ENCODE assay signal across 8 cellular contexts in the genomic region with DNA sequence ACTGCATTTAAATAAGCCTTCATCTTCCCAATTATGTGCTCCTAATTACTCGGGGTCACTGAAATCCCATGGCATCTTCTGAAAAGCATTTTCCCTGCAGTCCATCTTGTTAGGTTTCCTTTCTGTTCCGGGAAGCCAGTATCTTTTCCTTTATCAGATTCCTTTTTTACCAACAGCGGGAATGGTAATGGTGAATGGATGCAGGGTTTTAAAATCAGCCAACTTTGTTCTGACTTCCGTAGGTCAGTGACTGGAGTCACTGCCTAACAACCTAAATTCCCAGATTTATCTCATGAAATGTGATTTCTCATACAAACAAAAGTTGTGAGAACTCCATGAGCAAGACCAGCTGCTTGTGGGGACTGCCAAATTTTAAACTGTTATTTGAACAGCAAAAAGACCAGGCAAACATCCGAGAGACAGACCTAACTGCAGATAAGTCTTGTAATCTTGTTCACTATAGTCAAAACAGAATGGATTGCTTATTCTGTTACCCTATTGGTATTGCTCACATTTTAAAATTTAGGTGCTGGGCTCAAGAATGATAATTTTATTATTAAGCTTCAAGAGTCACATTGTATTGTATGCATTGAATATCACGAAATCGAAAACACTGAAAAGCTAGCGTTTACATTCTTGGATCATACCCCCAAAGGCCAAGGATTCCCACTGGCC. TPM values are rescaled to one million over a fixed set of nuclear protein-coding genes. Genes with fewer than 3 reads are reported as not detected.
DNase-seq lines count a peak whose midpoint lies in the region; ATAC-seq and TF ChIP-seq lines count a peak whose summit lies in the region.

No MANE protein-coding gene starts in this region.

- no peak overlapping the region for H3K27ac ChIP-seq in AG04450 (ENCODE audit: low read depth, low read length)
- H3K27ac ChIP-seq in Peyer's patch = peak overlapping the region in 3 of 4 donors; percentile 76 to 82 (median 80)
- H3K27ac ChIP-seq in esophagus muscularis mucosa (replicated peaks in 1 of 4) = peak overlapping the region; percentile 82 to 92 (median 88)
- no peak overlapping the region for H3K27ac ChIP-seq in foreskin keratinocyte

- intact Hi-C loops in esophagus muscularis mucosa (cut with DNase I) = loop anchor here (2.0 to 10.0 kb wide), 3 partner anchors 116 to 378 kb away; a partner anchor contains a TSS

- peaks cover 5 to 27% (median 9%) of the 10 kb centered on the region in 5 donors for H3K27me3 Mint-ChIP-seq in naive thymus-derived CD8-positive, alpha-beta T cell

- peaks cover 0 to 15% (median 0%) of the 10 kb centered on the region in 3 donors for H3K36me3 Mint-ChIP-seq in naive thymus-derived CD8-positive, alpha-beta T cell

- TF ChIP-seq EP300 in esophagus muscularis mucosa (IDR thresholded peaks at IDR 0.05) = no peak

- H3K4me3 ChIP-seq in AG04450 (ENCODE audit: low read depth, low read length) (peak overlapping the region; percentile 64), Peyer's patch (peak overlapping the region in 3 of 4 donors; percentile 72 to 88 (median 79)), esophagus muscularis mucosa (peak overlapping the region; percentile 72 to 95 (median 84)), BE2C (ENCODE audit: low read depth, low read length) (no peak overlapping the region)

- H3K27me3 ChIP-seq in AG04450 (ENCODE audit: control insufficient read depth, insufficient read depth, low read length) (no peaks in the 10 kb centered on the region), Peyer's patch (no peaks in the 10 kb centered on the region), esophagus muscularis mucosa (no peaks in the 10 kb centered on the region), BE2C (no peaks in the 10 kb centered on the region), foreskin keratinocyte (no peaks in the 10 kb centered on the region)

- TF ChIP-seq POLR2A in Peyer's patch (IDR thresholded peaks at IDR 0.05) (no peak), esophagus muscularis mucosa (IDR thresholded peaks at IDR 0.05; ENCODE audit: low read depth) (no peak)

- H3K27ac Mint-ChIP-seq in naive thymus-derived CD8-positive, alpha-beta T cell = peak overlapping the region in 9 of 10 donors; percentile 52 to 96 (median 93)

- no peaks in the 10 kb centered on the region for H3K36me3 ChIP-seq in Peyer's patch
- peaks cover 0 to 4% (median 0%) of the 10 kb centered on the region in 4 donors for H3K36me3 ChIP-seq in esophagus muscularis mucosa
- no peaks in the 10 kb centered on the region for H3K36me3 ChIP-seq in BE2C

- ATAC-seq in naive thymus-derived CD8-positive, alpha-beta T cell = no peak
- no peak for ATAC-seq in GM18498 (IDR thresholded peaks at IDR 0.05; ENCODE audit: unreplicated experiment)
- ATAC-seq in foreskin keratinocyte = no peak

- H3K4me3 Mint-ChIP-seq in naive thymus-derived CD8-positive, alpha-beta T cell = peak overlapping the region; percentile 84 to 94 (median 91)

- no peaks in the 10 kb centered on the region for H3K9me3 Mint-ChIP-seq in naive thymus-derived CD8-positive, alpha-beta T cell

- CTCF ChIA-PET in AG04450 (lab: Charles Lee) = interaction anchor here (1.0 to 2.4 kb wide), 14 partner anchors 9 to 377 kb away, joined by 3 to 61 read pairs (median 11); a partner anchor contains a TSS

- TF ChIP-seq CTCF in AG04450 (IDR thresholded peaks at IDR 0.05; ENCODE audit: low read depth, low read length) (no peak), Peyer's patch (IDR thresholded peaks at IDR 0.05) (no peak), esophagus muscularis mucosa (IDR thresholded peaks at IDR 0.05) (no peak), BE2C (IDR thresholded peaks at IDR 0.05; ENCODE audit: low read depth, low read length) (no peak), foreskin keratinocyte (conservative IDR thresholded peaks at IDR 0.05) (no peak)

- H3K9me3 ChIP-seq in AG04450 (ENCODE audit: control insufficient read depth, insufficient read depth, low read length) (no peaks in the 10 kb centered on the region; the same call in 1 of the 2 replicates), Peyer's patch (no peaks in the 10 kb centered on the region), esophagus muscularis mucosa (no peaks in the 10 kb centered on the region), BE2C (no peaks in the 10 kb centered on the region)

- peaks cover 14 to 42% (median 33%) of the 10 kb centered on the region in 4 donors for H3K4me1 Mint-ChIP-seq in naive thymus-derived CD8-positive, alpha-beta T cell

- H3K4me1 ChIP-seq in Peyer's patch = peaks cover 0 to 5% (median 0%) of the 10 kb centered on the region in 4 donors
- H3K4me1 ChIP-seq in esophagus muscularis mucosa = peaks cover 27 to 51% (median 46%) of the 10 kb centered on the region in 4 donors
- no peaks in the 10 kb centered on the region; the same call in 1 of the 2 replicates for H3K4me1 ChIP-seq in BE2C
- no peaks in the 10 kb centered on the region for H3K4me1 ChIP-seq in foreskin keratinocyte

- POLR2A ChIA-PET in AG04450 (lab: Yijun Ruan, JAX) = interaction anchor here (0.5 to 1.5 kb wide), 2 partner anchors 8 to 160 kb away, joined by 3 to 16 read pairs; a partner anchor contains a TSS
- POLR2A ChIA-PET in naive thymus-derived CD8-positive, alpha-beta T cell (lab: Charles Lee) = interaction anchor here (1.1 to 1.8 kb wide), 5 partner anchors 12 to 378 kb away, joined by 3 to 36 read pairs (median 5); a partner anchor contains a TSS

- 34% methylated on average over 8 of the region's 8 CpGs for WGBS in esophagus muscularis mucosa

- no peak for DNase-seq in AG04450 (ENCODE audit: low read depth, low spot score)
- no peak for DNase-seq in Peyer's patch
- no peak for DNase-seq in esophagus muscularis mucosa (ENCODE audit: extremely low spot score)
- DNase-seq in naive thymus-derived CD8-positive, alpha-beta T cell = no peak
- DNase-seq in BE2C = no peak
- no peak for DNase-seq in kidney tubule cell (ENCODE audit: low spot score)
- DNase-seq in foreskin keratinocyte = no peak

RNA-seq across cellular contexts. Expression of a gene that starts 1.2 kb away (rescaled TPM):
- polyA plus RNA-seq in AG04450 (2011; rRNA removed) (17.6 and 24.6 TPM in 2 replicates), foreskin keratinocyte (9.9 and 10.3 TPM in 2 replicates)
- 6.4 and 8.9 TPM in 2 replicates for polyA minus RNA-seq in AG04450 (2011; rRNA and poly(A)+ RNA removed)
- total RNA-seq in Peyer's patch (10 to 100 TPM in 3 of 4 donors, 1 to 10 TPM in 1; 6.7 to 25.6 (median 12.0) TPM), esophagus muscularis mucosa (10 to 100 TPM in 2 of 4 donors, 1 to 10 TPM in 2; 8.8 to 15.2 (median 11.6) TPM), foreskin keratinocyte (9.9 and 10.5 TPM in 2 replicates)
- 10 to 100 TPM; 26.3 to 29.7 TPM for total RNA-seq in naive thymus-derived CD8-positive, alpha-beta T cell
- polyA plus RNA-seq in naive thymus-derived CD8-positive, alpha-beta T cell = 10 to 100 TPM; 33.8 to 54.0 (median 48.2) TPM
- polyA plus RNA-seq in BE2C (2012; ENCODE audit: insufficient read depth, insufficient read length, low read depth) = 6.3 TPM

Comparison
In these comparisons a context has a peak if more than half of its experiments do, and no peak if none do; other contexts are left out.
1. H3K27ac ChIP-seq: peak in Peyer's patch (3 of 4) and esophagus muscularis mucosa (4 of 4); none in AG04450 (single experiment) and foreskin keratinocyte (single experiment).